1 cellular context compared by ENCODE assay signal in the genomic region with DNA sequence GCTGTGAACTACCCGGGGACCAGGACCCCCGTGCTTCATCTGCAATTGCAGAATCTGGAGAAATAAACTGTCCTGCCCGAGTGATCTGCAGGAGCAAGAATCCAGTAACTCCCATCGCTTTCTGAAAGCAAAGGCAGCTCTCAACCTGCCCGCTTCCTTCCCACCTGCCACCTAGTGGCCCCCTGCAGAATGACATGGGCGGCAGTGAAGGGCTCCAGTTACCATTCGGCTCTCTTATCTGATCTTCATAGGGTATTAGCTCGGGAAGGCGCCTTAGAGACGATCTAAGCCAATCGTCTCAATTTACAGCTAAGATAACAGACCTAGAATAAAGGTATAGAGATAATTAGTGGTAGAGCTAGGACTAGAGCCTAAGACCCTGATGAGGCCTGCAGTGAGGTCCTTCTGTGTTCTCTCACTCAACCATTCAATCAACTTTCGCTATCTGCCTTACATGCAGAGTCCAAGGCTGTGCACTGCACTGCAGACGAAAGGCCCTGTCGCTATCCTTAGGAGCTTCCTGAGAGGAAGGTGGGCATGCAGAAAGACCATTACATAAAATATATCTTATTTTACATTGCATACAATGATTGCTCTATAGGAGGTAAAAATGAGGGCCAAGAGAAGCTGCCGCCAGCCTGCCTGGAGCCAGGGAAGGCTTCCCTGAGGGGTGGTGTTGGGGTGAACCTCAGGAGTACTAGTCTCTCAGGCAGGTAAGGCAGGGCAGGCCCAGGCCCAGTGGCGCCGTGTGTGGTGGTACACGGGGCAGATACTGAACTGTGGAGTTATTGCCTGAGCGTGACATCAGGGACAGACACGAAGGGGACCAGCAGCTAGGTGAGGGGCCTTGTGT.
TF ChIP-seq lines count a peak whose summit lies in the region.

No MANE protein-coding gene starts in this region.

TF ChIP-seq in neural cell, 6 proteins besides CTCF, POLR2A, EP300 and RAD21 (continued from another document):
- TF ChIP-seq, protein P1, sequence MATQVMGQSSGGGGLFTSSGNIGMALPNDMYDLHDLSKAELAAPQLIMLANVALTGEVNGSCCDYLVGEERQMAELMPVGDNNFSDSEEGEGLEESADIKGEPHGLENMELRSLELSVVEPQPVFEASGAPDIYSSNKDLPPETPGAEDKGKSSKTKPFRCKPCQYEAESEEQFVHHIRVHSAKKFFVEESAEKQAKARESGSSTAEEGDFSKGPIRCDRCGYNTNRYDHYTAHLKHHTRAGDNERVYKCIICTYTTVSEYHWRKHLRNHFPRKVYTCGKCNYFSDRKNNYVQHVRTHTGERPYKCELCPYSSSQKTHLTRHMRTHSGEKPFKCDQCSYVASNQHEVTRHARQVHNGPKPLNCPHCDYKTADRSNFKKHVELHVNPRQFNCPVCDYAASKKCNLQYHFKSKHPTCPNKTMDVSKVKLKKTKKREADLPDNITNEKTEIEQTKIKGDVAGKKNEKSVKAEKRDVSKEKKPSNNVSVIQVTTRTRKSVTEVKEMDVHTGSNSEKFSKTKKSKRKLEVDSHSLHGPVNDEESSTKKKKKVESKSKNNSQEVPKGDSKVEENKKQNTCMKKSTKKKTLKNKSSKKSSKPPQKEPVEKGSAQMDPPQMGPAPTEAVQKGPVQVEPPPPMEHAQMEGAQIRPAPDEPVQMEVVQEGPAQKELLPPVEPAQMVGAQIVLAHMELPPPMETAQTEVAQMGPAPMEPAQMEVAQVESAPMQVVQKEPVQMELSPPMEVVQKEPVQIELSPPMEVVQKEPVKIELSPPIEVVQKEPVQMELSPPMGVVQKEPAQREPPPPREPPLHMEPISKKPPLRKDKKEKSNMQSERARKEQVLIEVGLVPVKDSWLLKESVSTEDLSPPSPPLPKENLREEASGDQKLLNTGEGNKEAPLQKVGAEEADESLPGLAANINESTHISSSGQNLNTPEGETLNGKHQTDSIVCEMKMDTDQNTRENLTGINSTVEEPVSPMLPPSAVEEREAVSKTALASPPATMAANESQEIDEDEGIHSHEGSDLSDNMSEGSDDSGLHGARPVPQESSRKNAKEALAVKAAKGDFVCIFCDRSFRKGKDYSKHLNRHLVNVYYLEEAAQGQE (IDR thresholded peaks at IDR 0.05; ENCODE audit: borderline replicate concordance), result no peak
- no peak for TF ChIP-seq MXI1 (conservative IDR thresholded peaks at IDR 0.05; ENCODE audit: poor library complexity, severe bottlenecking)
- TF ChIP-seq POLR2AphosphoS5 (IDR thresholded peaks at IDR 0.05), result peak; percentile 41
- peak; percentile 95 for TF ChIP-seq SMC3 (conservative IDR thresholded peaks at IDR 0.05; ENCODE audit: poor library complexity)
